19 cellular contexts compared by ENCODE assay signal in genomic region chr20:54680439-54680838, GRCh38.
"Had no signal": no experiment of that assay in that cellular context is flagged by ENCODE, and none has a peak within 500 bp of the region (broad histone marks: within the 10 kb centered on the region; RNA-seq: fewer than 3 reads in every experiment).

No MANE protein-coding gene starts in this region.

- H3K27ac ChIP-seq: brain microvascular endothelial cell, WERI-Rb-1 had no signal

- ATAC-seq: activated CD8-positive, alpha-beta memory T cell treated with anti-CD3 and anti-CD28 coated beads, Interleukin-2, amount 10 ng/mL, durations not matched to agents 7 days and 5 days; activated T-cell treated with anti-CD3 and anti-CD28 coated beads, Interleukin-2, amount 50 U/mL, for 72 hours; activated T-helper 17 cell treated with anti-CD3 and anti-CD28 coated beads, Interleukin-2, amount 50 U/mL, for 72 hours had no signal

- H3K27me3 ChIP-seq: brain microvascular endothelial cell, MG63 had no signal

- H3K4me3 ChIP-seq: MG63 had no signal

- H3K9me3 ChIP-seq: MG63 had no signal

- DNase-seq: activated CD4-positive, alpha-beta T cell treated with anti-CD3 and anti-CD28 coated beads for 1 hour; activated CD4-positive, CD25-positive, alpha-beta regulatory T cell; activated CD8-positive, alpha-beta memory T cell treated with anti-CD3 and anti-CD28 coated beads for 24 hours; activated CD8-positive, alpha-beta memory T cell treated with anti-CD3 and anti-CD28 coated beads, Interleukin-2, amount 10 ng/mL, durations not matched to agents 7 days and 5 days; activated CD8-positive, alpha-beta memory T cell treated with anti-CD3 and anti-CD28 coated beads, Interleukin-2, amount 50 U/mL, for 48 hours; activated effector memory CD4-positive, alpha-beta T cell treated with anti-CD3 and anti-CD28 coated beads, Interleukin-2, amount 50 U/mL, for 16 hours; activated naive CD4-positive, alpha-beta T cell; activated naive CD4-positive, alpha-beta T cell treated with anti-CD3 and anti-CD28 coated beads, Interleukin-2, amount 50 U/mL, for 16 hours; aorta; NCI-H1436 treated with DMSO at 0.1 percent for 48 hours; NCI-H2029; NCI-H345; Right ventricle myocardium superior; T-helper 1 cell had no signal

- H3K36me3 ChIP-seq: brain microvascular endothelial cell, MG63, WERI-Rb-1 had no signal
